23 cellular contexts compared by ENCODE assay signal in the genomic region with DNA sequence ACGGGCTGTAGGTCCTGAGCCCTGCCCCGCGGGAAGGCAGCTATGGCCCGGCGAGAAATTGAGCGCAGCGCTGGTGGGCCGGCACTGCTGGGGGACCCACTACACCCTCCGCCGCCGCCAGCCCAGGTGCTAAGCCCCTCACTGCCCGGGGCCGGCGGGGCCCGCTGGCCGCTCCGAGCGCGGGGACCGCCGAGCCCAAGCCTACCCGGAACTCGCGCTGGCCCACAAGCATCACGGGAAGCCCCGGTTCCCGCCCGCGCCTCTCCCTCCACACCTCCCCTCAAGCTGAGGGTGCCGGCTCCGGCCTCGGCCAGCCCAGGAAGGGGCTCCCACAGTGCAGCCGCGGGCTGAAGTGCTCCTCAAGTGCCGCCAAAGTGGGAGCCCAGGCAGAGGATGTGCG. TPM values are rescaled to one million over a fixed set of nuclear protein-coding genes. Genes with fewer than 3 reads are reported as not detected.
A peak's percentile ranks its signal among the peaks of the same experiment; 100 is the strongest.
DNase-seq lines count a peak whose midpoint lies in the region; ATAC-seq, FAIRE-seq and TF ChIP-seq lines count a peak whose summit lies in the region.
"Had no signal": no experiment of that assay in that cellular context is flagged by ENCODE, and none has a peak within 500 bp of the region (broad histone marks: within the 10 kb centered on the region; RNA-seq: fewer than 3 reads in every experiment).

No MANE protein-coding gene starts in this region.

- H3K56ac ChIP-seq in H9 (ENCODE audit: insufficient read length, low read depth, low read length): no peak overlapping the region
- H3K56ac ChIP-seq in H1 (replicated peaks; ENCODE audit: insufficient read length, low read depth, low read length): no peak overlapping the region

- no peak overlapping the region for H2BK15ac ChIP-seq in H9 (ENCODE audit: low read depth, low read length)
- H2BK15ac ChIP-seq in H1 (ENCODE audit: low read length): no peak overlapping the region

- no peak overlapping the region for H3K18ac ChIP-seq in H9 (ENCODE audit: insufficient read length, low read depth, low read length)
- no peak overlapping the region for H3K18ac ChIP-seq in H1 (ENCODE audit: extremely low read depth, low read length)
- no peak overlapping the region for H3K18ac ChIP-seq in trophoblast cell (ENCODE audit: low read length)

- H4K20me1 ChIP-seq in H9 (ENCODE audit: control insufficient read depth, insufficient read depth, insufficient read length) (no peaks in the 10 kb centered on the region), H1 (replicated peaks in 1 of 2; ENCODE audit: control insufficient read depth in 1 of 2, insufficient read depth in 2 of 2, low read length in 2 of 2) (no peaks in the 10 kb centered on the region)

- H3K27ac Mint-ChIP-seq in H9: no peak overlapping the region
- H3K27ac Mint-ChIP-seq: B cell; CD4-positive, CD25-positive, alpha-beta regulatory T cell had no signal

- no peak overlapping the region for H4K12ac ChIP-seq in trophoblast cell (ENCODE audit: low read depth, low read length)

- no peak for TF ChIP-seq EP300 in H1 (IDR thresholded peaks at IDR 0.05; ENCODE audit: borderline replicate concordance in 1 of 2, low read depth in 2 of 2, low read length in 2 of 2)

- peak overlapping the region; percentile 7 to 55 (median 22); a peak in 6 of 8 replicates for H3K4me3 ChIP-seq in H1 (ENCODE audit: extremely low read depth in 1 of 4, insufficient read depth in 2 of 4, low read depth in 3 of 4, low read length in 4 of 4)
- no peak overlapping the region for H3K4me3 ChIP-seq in lung
- peak overlapping the region; percentile 1 for H3K4me3 ChIP-seq in trophoblast cell (ENCODE audit: low read depth, low read length)
- H3K4me3 ChIP-seq in dorsolateral prefrontal cortex: no peak overlapping the region
- H3K4me3 ChIP-seq: GM23248, Peyer's patch, SJSA1 had no signal

- H3K4me2 ChIP-seq in H9 (ENCODE audit: insufficient read depth, insufficient read length, low read length) (no peak overlapping the region), H1 (ENCODE audit: insufficient read depth in 1 of 2, low read depth in 2 of 2, low read length in 2 of 2) (peak overlapping the region; percentile 51 to 56; a peak in 3 of 4 replicates), trophoblast cell (ENCODE audit: low read length) (peak overlapping the region; percentile 37)
- H3K4me2 ChIP-seq: KMS-11 had no signal

- no CpG with 5 or more reads among the region's 36 CpGs for WGBS in H9 (ENCODE audit: extremely low coverage, insufficient read length, low lambda C conversion rate)
- WGBS in H1 (ENCODE audit: extremely low coverage in 1 of 2, insufficient coverage in 1 of 2, insufficient read length in 1 of 2, insufficient replicate concordance in 2 of 2, low coverage in 1 of 2, low lambda C conversion rate in 2 of 2, missing lambda C conversion rate in 1 of 2), 2 experiments: 22% methylated on average over 24 of the region's 36 CpGs; no CpG with 5 or more reads in 1 of the 2 experiments
- WGBS in lung, 2 donors: 89 to 97% methylated on average over 28 to 36 of the region's 36 CpGs
- no CpG with 5 or more reads among the region's 36 CpGs for WGBS in trophoblast cell (ENCODE audit: extremely low coverage, insufficient coverage, insufficient read length)

- H3T11ph ChIP-seq in H9 (ENCODE audit: low read length): no peak overlapping the region

- no peaks in the 10 kb centered on the region; a peak in 1 of 7 replicates for H3K36me3 Mint-ChIP-seq in H9 (ENCODE audit: insufficient read depth in 1 of 3, low read depth in 3 of 3)
- H3K36me3 Mint-ChIP-seq: CD4-positive, CD25-positive, alpha-beta regulatory T cell had no signal

- no peaks in the 10 kb centered on the region for H3K36me3 ChIP-seq in H1 (ENCODE audit: control insufficient read depth in 2 of 4, insufficient read depth in 4 of 4, low read length in 3 of 4)
- H3K36me3 ChIP-seq in lung (ENCODE audit: control insufficient read depth in 2 of 2, insufficient read depth in 2 of 2, low read length in 2 of 2): no peaks in the 10 kb centered on the region
- H3K36me3 ChIP-seq in trophoblast cell (ENCODE audit: control insufficient read depth in 1 of 2, insufficient read depth in 2 of 2, low read length in 2 of 2): no peaks in the 10 kb centered on the region
- H3K36me3 ChIP-seq: Peyer's patch, SJSA1 had no signal

- H2AFZ ChIP-seq in H9 (ENCODE audit: low read length) (no peak overlapping the region), H1 (ENCODE audit: low read length) (no peak overlapping the region), trophoblast cell (ENCODE audit: insufficient read depth, low read length, poor library complexity) (peak overlapping the region; percentile 30)
- H2AFZ ChIP-seq: GM23248 had no signal

- H2AK5ac ChIP-seq in H9 (ENCODE audit: insufficient read length, low read length) (no peak overlapping the region), H1 (ENCODE audit: low read depth, low read length) (no peak overlapping the region), trophoblast cell (ENCODE audit: low read length) (no peak overlapping the region)

- H3K9ac ChIP-seq in H9 (ENCODE audit: extremely low read depth, insufficient read length, low read length) (no peak overlapping the region), H1 (replicated peaks in 1 of 4; ENCODE audit: extremely low read depth in 1 of 4, low read depth in 3 of 4, low read length in 3 of 4) (0 out of 7 replicates have a peak overlapping the region, but pooled peaks of 1 of the 4 experiments have one; percentile 18), trophoblast cell (ENCODE audit: low read length) (no peak overlapping the region)
- H3K9ac ChIP-seq: GM23248, KMS-11 had no signal

- TF ChIP-seq POLR2A in H1 (IDR thresholded peaks at IDR 0.05; ENCODE audit: control extremely low read depth in 1 of 2, low read depth in 2 of 2, low read length in 2 of 2): no peak

- no peaks in the 10 kb centered on the region for H3K79me1 ChIP-seq in H9 (ENCODE audit: insufficient read depth, low read depth, low read length, poor library complexity, severe bottlenecking)
- H3K79me1 ChIP-seq in H1 (ENCODE audit: low read depth, low read length): no peaks in the 10 kb centered on the region
- no peaks in the 10 kb centered on the region for H3K79me1 ChIP-seq in trophoblast cell (ENCODE audit: low read length)

- H3K9me3 ChIP-seq in H9 (ENCODE audit: control insufficient read depth, low read depth, low read length): no peaks in the 10 kb centered on the region
- H3K9me3 ChIP-seq in H1 (ENCODE audit: insufficient read depth in 2 of 2, low read depth in 1 of 2, low read length in 1 of 2): no peaks in the 10 kb centered on the region
- H3K9me3 ChIP-seq in lung (ENCODE audit: control insufficient read depth in 2 of 2, insufficient read depth in 1 of 2, low read length in 1 of 2): no peaks in the 10 kb centered on the region
- no peaks in the 10 kb centered on the region for H3K9me3 ChIP-seq in trophoblast cell (ENCODE audit: insufficient read depth, low read depth, low read length)
- H3K9me3 ChIP-seq: Peyer's patch, SJSA1 had no signal

- POLR2A ChIA-PET in H1 (lab: Charles Lee; ENCODE audit: partially characterized antibody): interaction anchor here (0.6 to 1.2 kb wide), 3 partner anchors 10 to 147 kb away, joined by 3 read pairs; no protein-coding TSS in a partner anchor

- no peak for TF ChIP-seq RAD21 in H1 (IDR thresholded peaks at IDR 0.05 in 1 of 2, conservative IDR thresholded peaks at IDR 0.05 in 1 of 2; ENCODE audit: low read depth in 2 of 2, low read length in 2 of 2)

- H3K9me3 Mint-ChIP-seq in H9: no peaks in the 10 kb centered on the region
- H3K9me3 Mint-ChIP-seq: CD4-positive, CD25-positive, alpha-beta regulatory T cell had no signal

- no peak overlapping the region for H2BK5ac ChIP-seq in H9 (ENCODE audit: insufficient read length, low read length)
- H2BK5ac ChIP-seq in H1 (ENCODE audit: low read depth, low read length): no peak overlapping the region
- no peak overlapping the region for H2BK5ac ChIP-seq in trophoblast cell (ENCODE audit: low read depth, low read length, poor library complexity)

- DNase-seq in H9 (peak; percentile 50), H1 (ENCODE audit: low read depth in 1 of 2, low spot score in 2 of 2) (no peak), lung (ENCODE audit: low spot score) (peak; percentile 34), trophoblast cell (no peak), dorsolateral prefrontal cortex (no peak), NCI-H510A treated with DMSO at 0.1 percent for 48 hours (lab: John Stamatoyannopoulos, UW) (no peak), posterior cingulate gyrus (no peak)
- DNase-seq in stimulated activated CD4-positive, alpha-beta T cell treated with anti-CD3 and anti-CD28 coated beads, Interleukin-1b, Interleukin-23, amount 100 ng/mL, for 48 hours: no peak
- DNase-seq: CD4-positive, CD25-positive, alpha-beta regulatory T cell; COR-L47; DMS 273 treated with DMSO at 0.1 percent for 48 hours; GDM1; GM23248; MV-4-11; NCI-H1417 treated with DMSO at 0.1 percent for 48 hours; NCI-H187 treated with DMSO at 0.1 percent for 48 hours; NCI-H446 treated with DMSO at 0.1 percent for 48 hours; NCI-H748 treated with DMSO at 0.1 percent for 48 hours; NK-92 treated with Interleukin-12 subunit alpha and Interleukin-12 subunit beta, amount 100 ng/mL, for 24 hours; Peyer's patch had no signal

- H3K27ac ChIP-seq in H9 (ENCODE audit: insufficient read length, low read depth, low read length) (no peak overlapping the region), H1 (ENCODE audit: low read depth, low read length) (no peak overlapping the region), lung (ENCODE audit: low read depth in 1 of 2, low read length in 1 of 2) (no peak overlapping the region), trophoblast cell (ENCODE audit: low read depth, low read length) (no peak overlapping the region), dorsolateral prefrontal cortex (no peak overlapping the region)
- H3K27ac ChIP-seq: GM23248, KMS-11, Peyer's patch, SJSA1 had no signal

- H3K23me2 ChIP-seq in H9 (ENCODE audit: insufficient read length, low read depth, low read length, poor library complexity, severe bottlenecking): peaks cover 3% of the 10 kb centered on the region
- peaks cover 2% of the 10 kb centered on the region; the same call in 1 of the 2 replicates for H3K23me2 ChIP-seq in H1 (ENCODE audit: low read depth, low read length)

- H3K23ac ChIP-seq in H9 (ENCODE audit: insufficient read length, low read depth, low read length) (no peak overlapping the region), H1 (ENCODE audit: insufficient read length) (no peak overlapping the region), trophoblast cell (ENCODE audit: low read length) (no peak overlapping the region)

- TF ChIP-seq CTCF in H9 (conservative IDR thresholded peaks at IDR 0.05): no peak
- no peak for TF ChIP-seq CTCF in H1 (IDR thresholded peaks at IDR 0.05; ENCODE audit: control extremely low read depth in 1 of 3, insufficient read depth in 1 of 3, low read depth in 1 of 3, low read length in 3 of 3)
- TF ChIP-seq CTCF in lung (IDR thresholded peaks at IDR 0.05; ENCODE audit: control extremely low read depth, extremely low read depth): no peak
- TF ChIP-seq CTCF in dorsolateral prefrontal cortex (IDR thresholded peaks at IDR 0.05 in 54 of 56, conservative IDR thresholded peaks at IDR 0.05 in 2 of 56; ENCODE audit: low read depth in 1 of 56, partially characterized antibody in 56 of 56): no peak

- H4K91ac ChIP-seq in H9 (ENCODE audit: insufficient read length, low read depth, low read length): no peak overlapping the region
- no peak overlapping the region for H4K91ac ChIP-seq in H1 (replicated peaks; ENCODE audit: insufficient read length, low read length)
- H4K91ac ChIP-seq in trophoblast cell (ENCODE audit: low read depth, low read length): no peak overlapping the region

- H2BK20ac ChIP-seq in H9 (ENCODE audit: low read depth, low read length, poor library complexity, severe bottlenecking) (no peak overlapping the region), H1 (ENCODE audit: low read length) (no peak overlapping the region)

- intact Hi-C loops in dorsolateral prefrontal cortex (cut with DNase I) (no loop called here), posterior cingulate gyrus (cut with DNase I) (no loop called here)

- peaks cover 22% of the 10 kb centered on the region for H3K27me3 Mint-ChIP-seq in H9 (ENCODE audit: low read depth)
- H3K27me3 Mint-ChIP-seq: B cell had no signal

- H3K27me3 ChIP-seq in H9 (ENCODE audit: insufficient read depth, low read length) (no peaks in the 10 kb centered on the region), H1 (replicated peaks in 1 of 4; ENCODE audit: control insufficient read depth in 3 of 4, extremely low read depth in 1 of 4, insufficient read depth in 3 of 4, low read length in 3 of 4) (peaks cover 0 to 2% (median 0%) of the 10 kb centered on the region in 4 experiments; a peak in 2 of 7 replicates), lung (ENCODE audit: control insufficient read depth, insufficient read depth) (no peaks in the 10 kb centered on the region), trophoblast cell (ENCODE audit: insufficient read depth, low read length) (no peaks in the 10 kb centered on the region), dorsolateral prefrontal cortex (no peaks in the 10 kb centered on the region)
- H3K27me3 ChIP-seq: Peyer's patch, SJSA1 had no signal

- no peak overlapping the region for H3K4ac ChIP-seq in H9 (ENCODE audit: low read depth, low read length)
- no peak overlapping the region for H3K4ac ChIP-seq in H1 (replicated peaks; ENCODE audit: insufficient read length, low read depth, low read length)
- no peak overlapping the region for H3K4ac ChIP-seq in trophoblast cell (ENCODE audit: low read depth, low read length)

- H2BK12ac ChIP-seq in H9 (ENCODE audit: insufficient read length, low read depth, low read length): no peak overlapping the region
- no peak overlapping the region for H2BK12ac ChIP-seq in H1 (ENCODE audit: low read depth, low read length)
- H2BK12ac ChIP-seq in trophoblast cell (ENCODE audit: low read length): no peak overlapping the region

- CTCF ChIA-PET in H1 (lab: Charles Lee; ENCODE audit: partially characterized antibody): interaction anchor here (0.6 to 1.3 kb wide), 4 partner anchors 10 to 99 kb away, joined by 3 to 4 read pairs (median 3); no protein-coding TSS in a partner anchor

- FAIRE-seq in H1 (lab: Jason Lieb, UNC): no peak

- H3K79me2 ChIP-seq in H9 (ENCODE audit: insufficient read depth, low read length): no peaks in the 10 kb centered on the region
- no peaks in the 10 kb centered on the region for H3K79me2 ChIP-seq in H1 (ENCODE audit: control insufficient read depth in 1 of 2, insufficient read depth in 2 of 2, low read length in 2 of 2)
- H3K79me2 ChIP-seq in trophoblast cell (ENCODE audit: control insufficient read depth, insufficient read depth, low read length, poor library complexity): no peaks in the 10 kb centered on the region

- no peak overlapping the region for H4K8ac ChIP-seq in H9 (replicated peaks; ENCODE audit: insufficient read length, low read depth, low read length)
- peak overlapping the region; percentile 82; the same call in 1 of the 2 replicates for H4K8ac ChIP-seq in H1 (ENCODE audit: extremely low read depth, insufficient read depth, low read length)
- no peak overlapping the region for H4K8ac ChIP-seq in trophoblast cell (ENCODE audit: low read depth, low read length)

- H3K14ac ChIP-seq in H9 (ENCODE audit: insufficient read depth, low read length): no peak overlapping the region
- H3K14ac ChIP-seq in H1 (ENCODE audit: insufficient read length): no peak overlapping the region
- H3K14ac ChIP-seq in trophoblast cell (ENCODE audit: low read length): no peak overlapping the region

- H2BK120ac ChIP-seq in H9 (ENCODE audit: low read depth, low read length, poor library complexity, severe bottlenecking) (no peak overlapping the region), H1 (replicated peaks; ENCODE audit: low read depth, low read length) (no peak overlapping the region), trophoblast cell (ENCODE audit: insufficient read depth, low read length, poor library complexity) (no peak overlapping the region)

- ATAC-seq in lung (ENCODE audit: insufficient read depth, low FRiP score): no peak

- H4K5ac ChIP-seq in H9 (ENCODE audit: insufficient read length, low read depth, low read length) (no peak overlapping the region), H1 (ENCODE audit: insufficient read length, low read depth, low read length) (no peak overlapping the region)

- no peaks in the 10 kb centered on the region for H3K4me1 Mint-ChIP-seq in H9

- H3K4me1 ChIP-seq in H9 (ENCODE audit: insufficient read depth, low read length) (no peaks in the 10 kb centered on the region; the same call in 1 of the 2 replicates), H1 (replicated peaks in 1 of 4; ENCODE audit: control insufficient read depth in 3 of 4, insufficient read depth in 4 of 4, low read length in 3 of 4) (no peaks in the 10 kb centered on the region; a peak in 1 of 7 replicates), lung (ENCODE audit: control insufficient read depth in 2 of 2, insufficient read depth in 2 of 2, low read length in 2 of 2) (peaks cover 0 to 2% of the 10 kb centered on the region in 2 donors), trophoblast cell (ENCODE audit: control insufficient read depth in 1 of 2, insufficient read depth in 2 of 2, low read length in 2 of 2) (no peaks in the 10 kb centered on the region)

- H3K4me3 Mint-ChIP-seq in H9: no peak overlapping the region
- H3K4me3 Mint-ChIP-seq: B cell; CD4-positive, CD25-positive, alpha-beta regulatory T cell had no signal

RNA-seq across cellular contexts. Expression of a gene that starts 5.5 kb away (rescaled TPM):
- total RNA-seq in H9 (2021): 38.5 and 45.1 TPM in 2 replicates
- 34.2 and 43.9 TPM in 2 replicates for total RNA-seq in H1 (2021; fragmentation: NEBNext Ultra II Directional; extraction: Animal tissue kit (Norgen Biotek cat#: 25700))
- polyA plus RNA-seq in H1 (2011; rRNA removed): 4.7 and 6.5 TPM in 2 replicates
- 8.3 TPM for polyA plus RNA-seq in H1 (2011; cell fraction: cytosol; rRNA removed)
- polyA plus RNA-seq in H1 (2011; cell fraction: nucleus; rRNA removed): 5.8 TPM
- polyA plus RNA-seq in H1 (2012, experiment 1 of 2): 12.0 to 21.7 TPM (median 16.1 TPM) in 4 replicates
- polyA plus RNA-seq in H1 (2012, experiment 2 of 2): 1.7 TPM
- polyA plus RNA-seq in H1 (2013, experiment 1 of 2): 52.5 TPM
- polyA plus RNA-seq in H1 (2013, experiment 2 of 2): 51.7 TPM
- 19.0 and 22.7 TPM in 2 replicates for polyA minus RNA-seq in H1 (2011; rRNA and poly(A)+ RNA removed)
- 15.1 TPM for polyA minus RNA-seq in H1 (2011; cell fraction: cytosol; rRNA and poly(A)+ RNA removed)
- polyA minus RNA-seq in H1 (2011; cell fraction: nucleus; rRNA and poly(A)+ RNA removed): 19.5 TPM
- 10 to 100 TPM; 38.1 to 66.3 TPM for total RNA-seq in lung
- 1 to 10 TPM; 7.9 to 8.0 TPM for polyA plus RNA-seq in lung
- 39.5 and 44.1 TPM in 2 replicates for polyA plus RNA-seq in trophoblast cell (2013)
- total RNA-seq in dorsolateral prefrontal cortex: 10 to 100 TPM; 35.3 to 76.5 (median 52.9) TPM

Comparison
In these comparisons a context has a peak if more than half of its experiments do, and no peak if none do; other contexts are left out.
1. DNase-seq: peak in H9 (single experiment) and lung (single experiment); none in H1 (0 of 2), trophoblast cell (0 of 2), stimulated activated CD4-positive, alpha-beta T cell treated with anti-CD3 and anti-CD28 coated beads, Interleukin-1b, Interleukin-23, amount 100 ng/mL, for 48 hours (single experiment), dorsolateral prefrontal cortex (0 of 10), NCI-H510A treated with DMSO at 0.1 percent for 48 hours (single experiment) and posterior cingulate gyrus (0 of 10).
2. H3K4me3 ChIP-seq: peak in H1 (4 of 4) and trophoblast cell (single experiment); none in lung (single experiment) and dorsolateral prefrontal cortex (0 of 59).